18 cellular contexts compared by ENCODE assay signal in the genomic region with DNA sequence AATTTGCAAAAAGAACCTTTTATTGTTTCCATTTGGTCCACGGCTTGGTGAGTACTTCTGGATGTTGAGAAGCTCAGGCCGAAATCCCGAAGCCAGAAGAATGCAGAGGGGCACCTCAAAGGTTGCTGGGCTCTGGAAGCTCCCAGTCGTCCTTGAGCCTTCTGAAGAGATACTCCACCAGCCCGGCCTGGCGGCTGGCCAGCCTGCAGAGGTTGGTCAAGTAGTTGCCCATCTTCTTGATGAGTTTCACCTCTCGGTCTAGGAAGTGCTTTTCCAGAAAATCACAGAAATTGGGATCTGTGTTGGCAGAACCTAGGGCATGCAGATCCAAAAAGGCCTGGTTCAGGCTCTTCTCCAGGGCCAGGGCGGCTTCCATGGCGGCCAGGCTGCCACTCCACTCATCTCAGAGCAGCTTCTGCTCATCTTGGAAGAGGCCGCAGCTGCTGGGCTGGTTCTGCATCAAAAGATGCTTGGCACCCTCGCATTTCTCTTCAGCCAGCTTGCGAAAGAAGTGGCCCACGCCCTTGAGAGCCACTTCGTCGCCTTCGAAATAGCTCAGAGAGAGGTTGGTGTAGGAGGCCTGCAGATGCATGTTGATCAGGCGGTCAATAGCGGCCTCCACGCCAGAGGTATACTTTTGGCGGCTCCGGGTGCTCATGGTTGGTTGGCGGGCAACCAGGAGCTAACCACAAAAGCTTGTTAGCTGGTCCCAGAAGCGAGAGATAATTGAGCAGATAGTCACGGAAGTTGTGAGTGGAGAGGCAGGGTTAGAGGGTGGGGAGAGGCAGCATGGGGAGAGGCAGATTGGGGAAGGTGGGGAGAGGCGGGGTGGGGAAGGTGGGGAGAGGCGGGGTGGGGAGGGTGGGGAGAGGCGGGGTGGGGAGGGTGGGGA.
DNase-seq lines count a peak whose midpoint lies in the region; ATAC-seq, FAIRE-seq and TF ChIP-seq lines count a peak whose summit lies in the region.
"Had no signal": no experiment of that assay in that cellular context is flagged by ENCODE, and none has a peak within 500 bp of the region (broad histone marks: within the 10 kb centered on the region; RNA-seq: fewer than 3 reads in every experiment).

No MANE protein-coding gene starts in this region.

- no peak overlapping the region for H3K4me2 ChIP-seq in H1 (ENCODE audit: insufficient read depth in 1 of 2, low read depth in 2 of 2, low read length in 2 of 2)
- H3K4me2 ChIP-seq: A549 had no signal

- no peak overlapping the region for H2BK20ac ChIP-seq in H1 (ENCODE audit: low read length)

- no peak overlapping the region for H3K4me3 ChIP-seq in right cardiac atrium (ENCODE audit: low read length)
- H3K4me3 ChIP-seq in right atrium auricular region = no peak overlapping the region
- no peak overlapping the region for H3K4me3 ChIP-seq in H1 (ENCODE audit: extremely low read depth in 1 of 4, insufficient read depth in 2 of 4, low read depth in 3 of 4, low read length in 4 of 4)
- H3K4me3 ChIP-seq: A549, Peyer's patch had no signal

- no peak overlapping the region for H3K14ac ChIP-seq in H1 (ENCODE audit: insufficient read length)

- H2AK5ac ChIP-seq in H1 (ENCODE audit: low read depth, low read length) = no peak overlapping the region

- H2BK5ac ChIP-seq in H1 (ENCODE audit: low read depth, low read length) = no peak overlapping the region

- H4K20me1 ChIP-seq in H1 (replicated peaks in 1 of 2; ENCODE audit: control insufficient read depth in 1 of 2, insufficient read depth in 2 of 2, low read length in 2 of 2) = no peaks in the 10 kb centered on the region

- POLR2A ChIA-PET in H1 (lab: Charles Lee; ENCODE audit: partially characterized antibody) = no interaction called here

- no peaks in the 10 kb centered on the region for H3K9me3 ChIP-seq in right cardiac atrium (ENCODE audit: control insufficient read depth, low read length)
- H3K9me3 ChIP-seq in right atrium auricular region = no peaks in the 10 kb centered on the region
- H3K9me3 ChIP-seq in H1 (ENCODE audit: insufficient read depth in 2 of 2, low read depth in 1 of 2, low read length in 1 of 2) = no peaks in the 10 kb centered on the region
- H3K9me3 ChIP-seq: A549, Peyer's patch had no signal

- no peak for TF ChIP-seq RAD21 in H1 (IDR thresholded peaks at IDR 0.05 in 1 of 2, conservative IDR thresholded peaks at IDR 0.05 in 1 of 2; ENCODE audit: low read depth in 2 of 2, low read length in 2 of 2)

- DNase-seq in right cardiac atrium (peak in 2 of 3 donors; percentile 12 to 43), right atrium auricular region (ENCODE audit: low spot score) (no peak), NCI-H2107 treated with DMSO at 0.1 percent for 48 hours (lab: John Stamatoyannopoulos, UW; ENCODE audit: unreplicated experiment) (peak; percentile 71), H1 (ENCODE audit: low read depth in 1 of 2, low spot score in 2 of 2) (no peak), H4 (ENCODE audit: low spot score) (no peak), epidermal melanocyte (ENCODE audit: insufficient read length, low spot score) (no peak), HK-2 (ENCODE audit: unreplicated experiment) (no peak)
- DNase-seq: EL, H9, MM.1S, NCI-H1092, NCI-H1436, NCI-H2029, NCI-H524, NCI-H774, Peyer's patch, SHP77 had no signal

- no peaks in the 10 kb centered on the region for H3K36me3 ChIP-seq in right atrium auricular region
- H3K36me3 ChIP-seq in H1 (ENCODE audit: control insufficient read depth in 2 of 4, insufficient read depth in 4 of 4, low read length in 3 of 4) = no peaks in the 10 kb centered on the region
- H3K36me3 ChIP-seq: Peyer's patch had no signal

- no peak overlapping the region for H3K27ac ChIP-seq in right cardiac atrium (ENCODE audit: low read length)
- no peak overlapping the region for H3K27ac ChIP-seq in right atrium auricular region
- H3K27ac ChIP-seq in H1 (ENCODE audit: low read depth, low read length) = no peak overlapping the region
- H3K27ac ChIP-seq: A549, Peyer's patch had no signal

- no peaks in the 10 kb centered on the region for H3K23me2 ChIP-seq in H1 (ENCODE audit: low read depth, low read length)

- no peak overlapping the region for H2BK15ac ChIP-seq in H1 (ENCODE audit: low read length)

- 96% methylated on average over 25 of the region's 27 CpGs for WGBS in right cardiac atrium
- WGBS in H1 (ENCODE audit: extremely low coverage in 1 of 2, insufficient coverage in 1 of 2, insufficient read length in 1 of 2, insufficient replicate concordance in 2 of 2, low coverage in 1 of 2, low lambda C conversion rate in 2 of 2, missing lambda C conversion rate in 1 of 2), 2 experiments = 94% methylated on average over 17 of the region's 27 CpGs; no CpG with 5 or more reads in 1 of the 2 experiments

- no peak overlapping the region for H3K56ac ChIP-seq in H1 (replicated peaks; ENCODE audit: insufficient read length, low read depth, low read length)

- intact Hi-C loops in right cardiac atrium (cut with DNase I) = no loop called here

- H3K79me2 ChIP-seq in H1 (ENCODE audit: control insufficient read depth in 1 of 2, insufficient read depth in 2 of 2, low read length in 2 of 2) = no peaks in the 10 kb centered on the region

- H3K9ac ChIP-seq in H1 (replicated peaks in 1 of 4; ENCODE audit: extremely low read depth in 1 of 4, low read depth in 3 of 4, low read length in 3 of 4) = no peak overlapping the region

- TF ChIP-seq EP300 in H1 (IDR thresholded peaks at IDR 0.05; ENCODE audit: borderline replicate concordance in 1 of 2, low read depth in 2 of 2, low read length in 2 of 2) = no peak

- H4K8ac ChIP-seq in H1 (ENCODE audit: extremely low read depth, insufficient read depth, low read length) = peak overlapping the region; percentile 51; the same call in 1 of the 2 replicates

- H3K23ac ChIP-seq in H1 (ENCODE audit: insufficient read length) = no peak overlapping the region

- no peak overlapping the region for H3K4ac ChIP-seq in H1 (replicated peaks; ENCODE audit: insufficient read length, low read depth, low read length)

- CTCF ChIA-PET in H1 (lab: Charles Lee; ENCODE audit: partially characterized antibody) = no interaction called here

- no peak for ATAC-seq in right cardiac atrium
- ATAC-seq: A549 had no signal

- H3K18ac ChIP-seq in H1 (ENCODE audit: extremely low read depth, low read length) = no peak overlapping the region

- TF ChIP-seq CTCF in right atrium auricular region (IDR thresholded peaks at IDR 0.05) (no peak), H1 (IDR thresholded peaks at IDR 0.05; ENCODE audit: control extremely low read depth in 1 of 3, insufficient read depth in 1 of 3, low read depth in 1 of 3, low read length in 3 of 3) (no peak)

- no peak overlapping the region for H2BK120ac ChIP-seq in H1 (replicated peaks; ENCODE audit: low read depth, low read length)

- H4K91ac ChIP-seq in H1 (replicated peaks; ENCODE audit: insufficient read length, low read length) = no peak overlapping the region

- H4K5ac ChIP-seq in H1 (ENCODE audit: insufficient read length, low read depth, low read length) = no peak overlapping the region

- H3K4me1 ChIP-seq in right cardiac atrium (ENCODE audit: control insufficient read depth, insufficient read depth, low read length) (no peaks in the 10 kb centered on the region), right atrium auricular region (no peaks in the 10 kb centered on the region), H1 (replicated peaks in 1 of 4; ENCODE audit: control insufficient read depth in 3 of 4, insufficient read depth in 4 of 4, low read length in 3 of 4) (no peaks in the 10 kb centered on the region)
- H3K4me1 ChIP-seq: A549, Peyer's patch had no signal

- no peak overlapping the region for H2AFZ ChIP-seq in H1 (ENCODE audit: low read length)

- no peak for FAIRE-seq in H1 (lab: Jason Lieb, UNC)

- no peaks in the 10 kb centered on the region for H3K79me1 ChIP-seq in H1 (ENCODE audit: low read depth, low read length)

- no peak for TF ChIP-seq POLR2A in H1 (IDR thresholded peaks at IDR 0.05; ENCODE audit: control extremely low read depth in 1 of 2, low read depth in 2 of 2, low read length in 2 of 2)

- no peak overlapping the region for H2BK12ac ChIP-seq in H1 (ENCODE audit: low read depth, low read length)

- no peaks in the 10 kb centered on the region for H3K27me3 ChIP-seq in right cardiac atrium (ENCODE audit: control insufficient read depth, insufficient read depth)
- H3K27me3 ChIP-seq in right atrium auricular region = no peaks in the 10 kb centered on the region
- H3K27me3 ChIP-seq in H1 (replicated peaks in 1 of 4; ENCODE audit: control insufficient read depth in 3 of 4, extremely low read depth in 1 of 4, insufficient read depth in 3 of 4, low read length in 3 of 4) = no peaks in the 10 kb centered on the region
- H3K27me3 ChIP-seq: Peyer's patch had no signal

TF ChIP-seq in H1, 55 proteins besides CTCF, POLR2A, EP300 and RAD21 (continues in another document):
- TF ChIP-seq YY1 (IDR thresholded peaks at IDR 0.05; ENCODE audit: low read depth, low read length) (no peak), EGR1 (IDR thresholded peaks at IDR 0.05; ENCODE audit: borderline replicate concordance, low read depth, low read length) (no peak), SAP30 (IDR thresholded peaks at IDR 0.05; ENCODE audit: insufficient read depth, insufficient replicate concordance, low read length) (no peak), SUZ12 (IDR thresholded peaks at IDR 0.05; ENCODE audit: low read length) (no peak), PHF8 (conservative IDR thresholded peaks at IDR 0.05; ENCODE audit: low read depth, low read length) (no peak), CTBP2 (IDR thresholded peaks at IDR 0.05; ENCODE audit: borderline replicate concordance, insufficient read depth, insufficient read length, low read length) (no peak), CEBPB (IDR thresholded peaks at IDR 0.05; ENCODE audit: low read depth, low read length) (no peak), HDAC2 (IDR thresholded peaks at IDR 0.05; ENCODE audit: borderline replicate concordance in 1 of 2, low read depth in 2 of 2, low read length in 2 of 2) (no peak), NANOG (IDR thresholded peaks at IDR 0.05; ENCODE audit: insufficient read depth, low read depth, low read length, poor library complexity, severe bottlenecking) (no peak), TAF7 (optimal IDR thresholded peaks at IDR 0.05; ENCODE audit: borderline replicate concordance, low read depth, low read length) (no peak), CBX5 (IDR thresholded peaks at IDR 0.05; ENCODE audit: low read depth, low read length) (no peak), CHD1 (IDR thresholded peaks at IDR 0.05; ENCODE audit: low read depth, low read length) (no peak), GTF2F1 (IDR thresholded peaks at IDR 0.05; ENCODE audit: borderline replicate concordance, low read depth, low read length) (no peak), TAF1 (IDR thresholded peaks at IDR 0.05; ENCODE audit: low read depth, low read length) (no peak), SP2 (IDR thresholded peaks at IDR 0.05; ENCODE audit: low read length) (no peak), SIN3A (conservative IDR thresholded peaks at IDR 0.05 in 1 of 2, IDR thresholded peaks at IDR 0.05 in 1 of 2; ENCODE audit: low read depth in 1 of 2, low read length in 2 of 2) (no peak)

Comparison
In these comparisons a context has a peak if more than half of its experiments do, and no peak if none do; other contexts are left out.
1. DNase-seq: peak in right cardiac atrium (2 of 3) and NCI-H2107 treated with DMSO at 0.1 percent for 48 hours (single experiment); none in right atrium auricular region (single experiment), H1 (0 of 2), H4 (single experiment), epidermal melanocyte (single experiment) and HK-2 (single experiment).